Comparison of ENCODE assay signal across 8 cellular contexts in genomic region chr7:83648464-83649241, GRCh38. TPM values are rescaled to one million over a fixed set of nuclear protein-coding genes. Genes with fewer than 3 reads are reported as not detected.
DNase-seq lines count a peak whose midpoint lies in the region; ATAC-seq and FAIRE-seq lines count a peak whose summit lies in the region.

Gene SEMA3E (minus strand): TSS chr7:83649139.

- H3K36me3 ChIP-seq in ectodermal cell (ENCODE audit: control insufficient read depth, insufficient read depth, low read length) = no peaks in the 10 kb centered on the region
- H3K36me3 ChIP-seq in muscle layer of duodenum (ENCODE audit: control insufficient read depth in 1 of 2, insufficient read depth in 2 of 2, low read length in 2 of 2) = no peaks in the 10 kb centered on the region

- H3K9me3 ChIP-seq in ectodermal cell (ENCODE audit: control insufficient read depth, low read length) (no peaks in the 10 kb centered on the region), muscle layer of duodenum (ENCODE audit: control insufficient read depth in 1 of 2, low read length in 2 of 2) (no peaks in the 10 kb centered on the region)

- peak; percentile 54 for DNase-seq in AG08395 (ENCODE audit: low spot score)
- peak; percentile 45 for DNase-seq in LHCN-M2 (ENCODE audit: low read depth)
- DNase-seq in GM19239 (ENCODE audit: insufficient read length, low spot score) = no peak
- no peak for DNase-seq in SKM-1 treated with dmso at 0.1 percent for 144 hours (lab: John Stamatoyannopoulos, UW; ENCODE audit: unreplicated experiment)
- DNase-seq in HuH-7.5 (ENCODE audit: low spot score) = no peak

- H3K4me1 ChIP-seq in ectodermal cell (ENCODE audit: control insufficient read depth, insufficient read depth, low read length) = no peaks in the 10 kb centered on the region
- H3K4me1 ChIP-seq in muscle layer of duodenum (ENCODE audit: control insufficient read depth in 1 of 2, insufficient read depth in 2 of 2, low read length in 2 of 2) = no peaks in the 10 kb centered on the region

- H3K4me3 ChIP-seq in ectodermal cell (ENCODE audit: insufficient read depth, low read depth, low read length) (peak within 1 kb of the TSS; percentile 41), muscle layer of duodenum (ENCODE audit: low read depth in 1 of 2, low read length in 2 of 2) (peak within 1 kb of the TSS; percentile 61 to 67)

- H3K27ac ChIP-seq in ectodermal cell (ENCODE audit: insufficient read depth, low read depth, low read length, poor library complexity, severe bottlenecking) (no peak within 1 kb of the TSS), muscle layer of duodenum (ENCODE audit: low read length) (peak within 1 kb of the TSS; percentile 46)

- 1 to 3% methylated on average over 21 to 25 of the region's 25 CpGs for WGBS in ectodermal cell, 2 experiments

- H3K27me3 ChIP-seq in ectodermal cell (ENCODE audit: control insufficient read depth, insufficient read depth, low read length, poor library complexity, severe bottlenecking) = no peaks in the 10 kb centered on the region
- no peaks in the 10 kb centered on the region for H3K27me3 ChIP-seq in muscle layer of duodenum (ENCODE audit: low read depth, low read length)

- ATAC-seq in GM21528 (IDR thresholded peaks at IDR 0.05; ENCODE audit: low FRiP score, unreplicated experiment) = no peak

- no peak for FAIRE-seq in GM19239 (lab: Jason Lieb, UNC)

RNA-seq across cellular contexts. Expression of gene SEMA3E, which starts in this region (rescaled TPM):
- total RNA-seq in LHCN-M2 (2014; rRNA removed) = 0.71 and 0.98 TPM in 2 replicates
- polyA plus RNA-seq in LHCN-M2 (2012) = 0.58 TPM
- 6.3 TPM for polyA plus RNA-seq in ectodermal cell (2013, experiment 1 of 4)
- 3.3 TPM for polyA plus RNA-seq in ectodermal cell (2013, experiment 2 of 4)
- polyA plus RNA-seq in ectodermal cell (2013, experiment 3 of 4) = 4.0 TPM
- polyA plus RNA-seq in ectodermal cell (2013, experiment 4 of 4) = 3.1 TPM

Comparison
In these comparisons a context has a peak if more than half of its experiments do, and no peak if none do; other contexts are left out.
1. Peak in DNase-seq in LHCN-M2; RNA of the gene not detected or under 1 TPM.